ENCODE assay signal across 34 cellular contexts in genomic region chr2:240195316-240195861, GRCh38. TPM values are rescaled to one million over a fixed set of nuclear protein-coding genes. Genes with fewer than 3 reads are reported as not detected.
"Had no signal": no experiment of that assay in that cellular context is flagged by ENCODE, and none has a peak within 500 bp of the region (broad histone marks: within the 10 kb centered on the region; RNA-seq: fewer than 3 reads in every experiment).

No MANE protein-coding gene starts in this region.

- H3K4me3 Mint-ChIP-seq: activated CD4-positive, alpha-beta memory T cell treated with anti-CD3 and anti-CD28 coated beads, Interleukin-2, amount 10 ng/mL, durations not matched to agents 7 days and 5 days; activated CD4-positive, alpha-beta T cell treated with anti-CD3 and anti-CD28 coated beads for 36 hours; activated naive CD8-positive, alpha-beta T cell treated with anti-CD3 and anti-CD28 coated beads, Interleukin-2, amount 50 U/mL, for 24 hours; activated T-helper 17 cell treated with anti-CD3 and anti-CD28 coated beads, Interleukin-2, amount 50 U/mL, for 72 hours had no signal

- H3K9me3 ChIP-seq: MG63, SJCRH30, SK-N-SH had no signal

- H3K9me3 Mint-ChIP-seq: activated CD4-positive, alpha-beta memory T cell treated with anti-CD3 and anti-CD28 coated beads, Interleukin-2, amount 10 ng/mL, durations not matched to agents 7 days and 5 days; activated naive CD4-positive, alpha-beta T cell treated with anti-CD3 and anti-CD28 coated beads, Interleukin-2, amount 50 U/mL, for 72 hours; activated naive CD8-positive, alpha-beta T cell treated with anti-CD3 and anti-CD28 coated beads, Interleukin-2, amount 50 U/mL, for 24 hours; activated T-helper 17 cell treated with anti-CD3 and anti-CD28 coated beads, Interleukin-2, amount 50 U/mL, for 72 hours had no signal

- H3K36me3 Mint-ChIP-seq: activated naive CD4-positive, alpha-beta T cell treated with anti-CD3 and anti-CD28 coated beads, Interleukin-2, amount 50 U/mL, for 72 hours had no signal

- H3K36me3 ChIP-seq: brain microvascular endothelial cell, cardiac muscle cell, MG63, SJCRH30 had no signal

- ATAC-seq: activated CD4-positive, alpha-beta T cell treated with anti-CD3 and anti-CD28 coated beads for 36 hours; activated naive CD4-positive, alpha-beta T cell treated with anti-CD3 and anti-CD28 coated beads, Interleukin-2, amount 50 U/mL, for 72 hours; activated naive CD8-positive, alpha-beta T cell treated with anti-CD3 and anti-CD28 coated beads, Interleukin-2, amount 50 U/mL, for 24 hours; activated T-helper 17 cell treated with anti-CD3 and anti-CD28 coated beads, Interleukin-2, amount 50 U/mL, for 72 hours; Panc1; Right ventricle myocardium inferior had no signal

- DNase-seq: activated CD4-positive, alpha-beta memory T cell treated with anti-CD3 and anti-CD28 coated beads, Interleukin-2, amount 10 ng/mL, durations not matched to agents 7 days and 5 days; activated CD4-positive, alpha-beta T cell treated with anti-CD3 and anti-CD28 coated beads for 36 hours; activated CD4-positive, alpha-beta T cell treated with anti-CD3 and anti-CD28 coated beads, Interleukin-2, amount 50 U/mL, for 1 hour; activated CD4-positive, CD25-positive, alpha-beta regulatory T cell; activated naive CD8-positive, alpha-beta T cell treated with anti-CD3 and anti-CD28 coated beads, Interleukin-2, amount 50 U/mL, for 24 hours; activated T-cell treated with anti-CD3 and anti-CD28 coated beads for 4 hours; activated T-cell treated with anti-CD3 and anti-CD28 coated beads, Interleukin-2, amount 50 U/mL, for 48 hours; amniotic stem cell; brain microvascular endothelial cell; MG63; MV-4-11; NCI-H1092 treated with DMSO at 0.1 percent for 48 hours; NCI-H1436; NCI-H1694 treated with DMSO at 0.1 percent for 48 hours; NCI-H2029 treated with DMSO at 0.1 percent for 48 hours; NCI-H345; NCI-H510A; NCI-H526 treated with DMSO at 0.1 percent for 48 hours; NK-92 treated with Interleukin-12 subunit alpha and Interleukin-12 subunit beta, amount 100 ng/mL, for 24 hours; OCI-M1; RPMI8226; SJCRH30; SK-N-SH; T-helper 1 cell had no signal

- H3K4me3 ChIP-seq: cardiac muscle cell, MG63, SJCRH30 had no signal

- H3K27ac Mint-ChIP-seq: activated CD4-positive, alpha-beta memory T cell treated with anti-CD3 and anti-CD28 coated beads, Interleukin-2, amount 10 ng/mL, durations not matched to agents 7 days and 5 days; activated CD4-positive, alpha-beta T cell treated with anti-CD3 and anti-CD28 coated beads for 36 hours; activated naive CD4-positive, alpha-beta T cell treated with anti-CD3 and anti-CD28 coated beads, Interleukin-2, amount 50 U/mL, for 72 hours; activated naive CD8-positive, alpha-beta T cell treated with anti-CD3 and anti-CD28 coated beads, Interleukin-2, amount 50 U/mL, for 24 hours; activated T-helper 17 cell treated with anti-CD3 and anti-CD28 coated beads, Interleukin-2, amount 50 U/mL, for 72 hours had no signal

- H3K27ac ChIP-seq: brain microvascular endothelial cell, cardiac muscle cell, KMS-11, SJCRH30, VCaP had no signal

- H3K27me3 ChIP-seq: brain microvascular endothelial cell, cardiac muscle cell, MG63 had no signal

- H3K4me1 Mint-ChIP-seq: activated CD4-positive, alpha-beta memory T cell treated with anti-CD3 and anti-CD28 coated beads, Interleukin-2, amount 10 ng/mL, durations not matched to agents 7 days and 5 days; activated CD4-positive, alpha-beta T cell treated with anti-CD3 and anti-CD28 coated beads for 36 hours; activated naive CD8-positive, alpha-beta T cell treated with anti-CD3 and anti-CD28 coated beads, Interleukin-2, amount 50 U/mL, for 24 hours; activated T-helper 17 cell treated with anti-CD3 and anti-CD28 coated beads, Interleukin-2, amount 50 U/mL, for 72 hours had no signal

RNA-seq across cellular contexts. Expression of gene OTOS, which starts 54.9 kb away (rescaled TPM):
- total RNA-seq: activated CD4-positive, alpha-beta memory T cell treated with anti-CD3 and anti-CD28 coated beads, Interleukin-2, amount 10 ng/mL, durations not matched to agents 7 days and 5 days; activated CD4-positive, alpha-beta T cell treated with anti-CD3 and anti-CD28 coated beads for 36 hours; activated CD8-positive, alpha-beta memory T cell treated with anti-CD3 and anti-CD28 coated beads for 36 hours; activated naive CD4-positive, alpha-beta T cell treated with anti-CD3 and anti-CD28 coated beads, Interleukin-2, amount 50 U/mL, for 72 hours; activated T-helper 17 cell treated with anti-CD3 and anti-CD28 coated beads, Interleukin-2, amount 50 U/mL, for 72 hours; astrocyte; cardiac muscle cell; Right ventricle myocardium inferior; SJCRH30; T-helper 2 cell treated with Interferon-gamma antibody and Interleukin-4, amounts not matched to agents 100 ng/mL and 5 ng/mL, for 36 hours had no signal
- polyA plus RNA-seq: cardiac muscle cell, SK-N-SH had no signal
